In the genomic region with DNA sequence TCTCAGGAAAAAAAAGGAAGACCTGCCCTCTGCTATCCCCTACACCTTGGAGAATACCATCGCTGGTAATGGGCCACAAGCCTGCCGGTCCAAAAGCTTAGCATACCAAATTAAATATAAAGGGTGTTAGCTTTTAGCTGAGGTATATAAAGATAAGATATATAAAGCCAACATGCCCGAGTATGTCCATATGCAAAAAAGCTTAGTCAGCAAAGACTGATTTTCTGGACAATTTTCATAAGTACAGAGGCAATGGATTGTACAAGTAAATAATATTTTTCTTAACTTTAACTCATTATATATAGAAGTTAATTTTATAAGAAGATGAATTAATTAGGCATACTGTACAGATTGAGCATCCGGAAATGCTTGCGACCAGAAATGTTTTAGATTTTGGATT, we compare ENCODE assay signal across 8 cellular contexts.
"Had no signal": no experiment of that assay in that cellular context is flagged by ENCODE, and none has a peak within 500 bp of the region (broad histone marks: within the 10 kb centered on the region; RNA-seq: fewer than 3 reads in every experiment).

No MANE protein-coding gene starts in this region.

- H2AFZ ChIP-seq: GM23248 had no signal

- FAIRE-seq: H54, HTR-8/SVneo had no signal

- H3K9me3 Mint-ChIP-seq: H9 had no signal

- H3K9ac ChIP-seq: GM23248, KMS-11 had no signal

- H3K4me3 ChIP-seq: GM23248 had no signal

- DNase-seq: GM23248, GOT3, H9, HCEC 1CT, KBM-7 had no signal

- H3K4me2 ChIP-seq: KMS-11 had no signal

- H3K27ac ChIP-seq: GM23248, KMS-11 had no signal

- H3K4me3 Mint-ChIP-seq: H9 had no signal

- H3K27ac Mint-ChIP-seq: H9 had no signal
